8 cellular contexts compared by ENCODE assay signal in the genomic region with DNA sequence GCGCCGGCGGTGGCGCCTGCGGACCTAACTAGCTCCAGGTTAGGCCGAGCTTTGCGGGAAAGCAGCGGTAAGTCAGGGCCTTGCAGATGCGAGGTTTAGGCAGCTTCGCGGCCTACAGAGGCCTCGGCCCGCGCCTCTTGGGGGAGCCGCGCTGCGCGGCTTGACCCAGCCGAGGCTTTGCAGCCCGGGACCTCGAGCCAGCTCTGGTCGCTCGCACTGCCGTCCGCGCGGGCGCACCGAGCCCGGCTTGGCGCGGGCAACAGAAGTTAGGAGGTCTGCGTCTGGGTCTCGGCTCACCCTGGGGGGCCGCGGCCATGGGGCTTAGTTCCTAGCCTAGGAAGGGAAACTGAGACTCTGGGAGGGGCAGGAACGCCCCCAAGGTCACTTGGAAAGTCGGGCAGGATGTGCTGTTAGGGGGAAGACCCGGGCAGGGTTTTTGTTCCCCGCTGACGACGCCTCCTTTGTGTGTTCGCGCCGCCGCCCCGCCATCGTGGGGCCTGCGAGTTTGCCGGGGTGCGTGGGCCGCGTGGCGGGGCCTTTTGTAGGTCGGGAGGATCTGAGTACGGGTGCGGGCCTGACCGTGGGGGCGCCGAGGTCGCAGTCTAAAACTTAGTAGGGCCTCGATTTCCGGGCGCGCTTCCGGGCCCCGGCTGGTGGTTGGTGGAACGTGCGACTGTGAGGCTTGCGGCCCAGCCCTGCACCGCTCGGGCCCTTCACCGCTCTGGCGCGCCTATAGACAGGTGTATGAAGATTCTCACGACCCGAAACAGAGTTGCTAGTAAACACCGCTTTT. TPM values are rescaled to one million over a fixed set of nuclear protein-coding genes. Genes with fewer than 3 reads are reported as not detected.
A peak's percentile ranks its signal among the peaks of the same experiment; 100 is the strongest.
DNase-seq lines count a peak whose midpoint lies in the region; ATAC-seq and TF ChIP-seq lines count a peak whose summit lies in the region.

No MANE protein-coding gene starts in this region.

- H3K4me3 ChIP-seq in OCI-LY1 (ENCODE audit: low read depth, low read length, poor library complexity, severe bottlenecking) (peak overlapping the region; percentile 89), trophoblast cell (ENCODE audit: low read depth, low read length) (peak overlapping the region; percentile 90)

- no peaks in the 10 kb centered on the region for H3F3A ChIP-seq in OCI-LY1 (ENCODE audit: insufficient read depth, low read length)

- H3K27me3 ChIP-seq in OCI-LY1 (ENCODE audit: insufficient read depth, low read length) (no peaks in the 10 kb centered on the region), foreskin keratinocyte (no peaks in the 10 kb centered on the region), trophoblast cell (ENCODE audit: insufficient read depth, low read length) (no peaks in the 10 kb centered on the region)

- H3K79me2 ChIP-seq in OCI-LY1 (ENCODE audit: insufficient read depth, low read length) (peaks cover 50% of the 10 kb centered on the region), trophoblast cell (ENCODE audit: control insufficient read depth, insufficient read depth, low read length, poor library complexity) (peaks cover 28% of the 10 kb centered on the region)

- peak; percentile 38 for ATAC-seq in GM18505 (IDR thresholded peaks at IDR 0.05; ENCODE audit: unreplicated experiment)
- ATAC-seq in HG02943 (IDR thresholded peaks at IDR 0.05; ENCODE audit: low read depth, unreplicated experiment), result peak; percentile 47
- ATAC-seq in activated T-helper 17 cell treated with anti-CD3 and anti-CD28 coated beads, Interleukin-2, amount 50 U/mL, for 72 hours (replicated peaks), result peak; percentile 67
- peak; percentile 53 for ATAC-seq in foreskin keratinocyte

- H2AFZ ChIP-seq in OCI-LY1 (ENCODE audit: low read length) (no peak overlapping the region), trophoblast cell (ENCODE audit: insufficient read depth, low read length, poor library complexity) (peak overlapping the region; percentile 56)

- H4K8ac ChIP-seq in trophoblast cell (ENCODE audit: low read depth, low read length), result peak overlapping the region; percentile 88

- peak in 1 of 2 donors; percentile 24 for DNase-seq in foreskin keratinocyte
- peak; percentile 11 to 39 for DNase-seq in trophoblast cell
- no peak for DNase-seq in type B pancreatic cell (ENCODE audit: extremely low spot score, unreplicated experiment)

- peaks cover 14% of the 10 kb centered on the region for H3K79me1 ChIP-seq in trophoblast cell (ENCODE audit: low read length)

- no peaks in the 10 kb centered on the region for H3K9me3 ChIP-seq in OCI-LY1 (ENCODE audit: low read length)
- no peaks in the 10 kb centered on the region for H3K9me3 ChIP-seq in trophoblast cell (ENCODE audit: insufficient read depth, low read depth, low read length)

- H3K27ac ChIP-seq in 22Rv1 (peak overlapping the region; percentile 87), OCI-LY1 (ENCODE audit: low read depth, low read length, poor library complexity, severe bottlenecking) (peak overlapping the region; percentile 70), foreskin keratinocyte (peak overlapping the region; percentile 14), trophoblast cell (ENCODE audit: low read depth, low read length) (peak overlapping the region; percentile 60)

- peak overlapping the region; percentile 99 for H3K4me2 ChIP-seq in OCI-LY1 (ENCODE audit: low read length)
- H3K4me2 ChIP-seq in trophoblast cell (ENCODE audit: low read length), result peak overlapping the region; percentile 82

- H3K4me3 Mint-ChIP-seq in activated T-helper 17 cell treated with anti-CD3 and anti-CD28 coated beads, Interleukin-2, amount 50 U/mL, for 72 hours, result peak overlapping the region; percentile 98
- peak overlapping the region; percentile 96 for H3K4me3 Mint-ChIP-seq in type B pancreatic cell

- H3K27me3 Mint-ChIP-seq in activated T-helper 17 cell treated with anti-CD3 and anti-CD28 coated beads, Interleukin-2, amount 50 U/mL, for 72 hours, result no peaks in the 10 kb centered on the region
- no peaks in the 10 kb centered on the region for H3K27me3 Mint-ChIP-seq in type B pancreatic cell

- no peak overlapping the region for H2BK12ac ChIP-seq in trophoblast cell (ENCODE audit: low read length)

- H3K36me3 Mint-ChIP-seq in activated T-helper 17 cell treated with anti-CD3 and anti-CD28 coated beads, Interleukin-2, amount 50 U/mL, for 72 hours (ENCODE audit: low read depth), result peaks cover 60% of the 10 kb centered on the region
- H3K36me3 Mint-ChIP-seq in type B pancreatic cell, result peaks cover 29% of the 10 kb centered on the region

- H3K4me1 ChIP-seq in OCI-LY1 (ENCODE audit: insufficient read depth, low read length, severe bottlenecking), result peaks cover 14% of the 10 kb centered on the region
- no peaks in the 10 kb centered on the region for H3K4me1 ChIP-seq in foreskin keratinocyte
- H3K4me1 ChIP-seq in trophoblast cell (ENCODE audit: control insufficient read depth in 1 of 2, insufficient read depth in 2 of 2, low read length in 2 of 2), result peaks cover 5 to 10% of the 10 kb centered on the region in 2 experiments

- H2BK5ac ChIP-seq in trophoblast cell (ENCODE audit: low read depth, low read length, poor library complexity), result peak overlapping the region; percentile 82

- H2BK120ac ChIP-seq in trophoblast cell (ENCODE audit: insufficient read depth, low read length, poor library complexity), result peak overlapping the region; percentile 45

- H3K9me2 ChIP-seq in OCI-LY1 (ENCODE audit: low read depth, low read length), result no peaks in the 10 kb centered on the region

- H3K9me3 Mint-ChIP-seq in activated T-helper 17 cell treated with anti-CD3 and anti-CD28 coated beads, Interleukin-2, amount 50 U/mL, for 72 hours, result no peaks in the 10 kb centered on the region
- H3K9me3 Mint-ChIP-seq in type B pancreatic cell, result peaks cover 6% of the 10 kb centered on the region

- WGBS in trophoblast cell (ENCODE audit: extremely low coverage, insufficient coverage, insufficient read length), result no CpG with 5 or more reads among the region's 78 CpGs

- peak overlapping the region; percentile 84 for H4K91ac ChIP-seq in trophoblast cell (ENCODE audit: low read depth, low read length)

- peak overlapping the region; percentile 97 for H3K27ac Mint-ChIP-seq in activated T-helper 17 cell treated with anti-CD3 and anti-CD28 coated beads, Interleukin-2, amount 50 U/mL, for 72 hours
- H3K27ac Mint-ChIP-seq in type B pancreatic cell, result peak overlapping the region; percentile 95

- no peak for TF ChIP-seq POLR2A in GM18505 (IDR thresholded peaks at IDR 0.05; ENCODE audit: borderline replicate concordance, extremely low read depth, insufficient read depth, insufficient read length)

- peak overlapping the region; percentile 93 for H4K12ac ChIP-seq in trophoblast cell (ENCODE audit: low read depth, low read length)

- H4K20me1 ChIP-seq in OCI-LY1 (ENCODE audit: insufficient read depth, low read length), result no peaks in the 10 kb centered on the region

- H3K9ac ChIP-seq in OCI-LY1 (ENCODE audit: low read length), result peak overlapping the region; percentile 98
- peak overlapping the region; percentile 93 for H3K9ac ChIP-seq in trophoblast cell (ENCODE audit: low read length)

- H3K18ac ChIP-seq in trophoblast cell (ENCODE audit: low read length), result peak overlapping the region; percentile 65

- H3K4me1 Mint-ChIP-seq in activated T-helper 17 cell treated with anti-CD3 and anti-CD28 coated beads, Interleukin-2, amount 50 U/mL, for 72 hours, result peaks cover 12% of the 10 kb centered on the region
- H3K4me1 Mint-ChIP-seq in type B pancreatic cell (ENCODE audit: unreplicated experiment), result peaks cover 19% of the 10 kb centered on the region

- H3K4ac ChIP-seq in trophoblast cell (ENCODE audit: low read depth, low read length), result peak overlapping the region; percentile 99

- TF ChIP-seq CTCF in 22Rv1 (IDR thresholded peaks at IDR 0.05) (no peak), OCI-LY1 (IDR thresholded peaks at IDR 0.05; ENCODE audit: low read length) (no peak), foreskin keratinocyte (conservative IDR thresholded peaks at IDR 0.05) (no peak), type B pancreatic cell (conservative IDR thresholded peaks at IDR 0.05) (no peak)

- no peak overlapping the region for H3K23ac ChIP-seq in trophoblast cell (ENCODE audit: low read length)

- peak overlapping the region; percentile 85 for H3K14ac ChIP-seq in trophoblast cell (ENCODE audit: low read length)

- H3K36me3 ChIP-seq in OCI-LY1 (ENCODE audit: insufficient read depth, low read length) (peaks cover 43% of the 10 kb centered on the region), trophoblast cell (ENCODE audit: control insufficient read depth in 1 of 2, insufficient read depth in 2 of 2, low read length in 2 of 2) (peaks cover 14 to 16% of the 10 kb centered on the region in 2 experiments)

- peak overlapping the region; percentile 86 for H2AK5ac ChIP-seq in trophoblast cell (ENCODE audit: low read length)

RNA-seq across cellular contexts. Expression of a gene that starts 0.5 kb away (rescaled TPM):
- total RNA-seq in activated T-helper 17 cell treated with anti-CD3 and anti-CD28 coated beads, Interleukin-2, amount 50 U/mL, for 72 hours, result 10 to 100 TPM; 90.8 to 97.1 TPM
- total RNA-seq in foreskin keratinocyte (45.0 and 45.7 TPM in 2 replicates), type B pancreatic cell (ENCODE audit: low replicate concordance) (55.9 and 61.4 TPM in 2 replicates)
- polyA plus RNA-seq in foreskin keratinocyte, result 26.0 and 30.1 TPM in 2 replicates
- 42.2 and 43.1 TPM in 2 replicates for polyA plus RNA-seq in trophoblast cell (2013)

RNA-seq across cellular contexts. Expression of a gene that starts 50.6 kb away (rescaled TPM):
- under 1 TPM; 0.11 to 0.26 TPM for total RNA-seq in activated T-helper 17 cell treated with anti-CD3 and anti-CD28 coated beads, Interleukin-2, amount 50 U/mL, for 72 hours
- not detected in 2 replicates for total RNA-seq in foreskin keratinocyte
- not detected in 2 replicates for polyA plus RNA-seq in foreskin keratinocyte
- polyA plus RNA-seq in trophoblast cell (2013), result not detected in 2 replicates
- total RNA-seq in type B pancreatic cell (ENCODE audit: low replicate concordance), result 0.43 and 1.1 TPM in 2 replicates

RNA-seq across cellular contexts. Expression of a gene that starts 50.9 kb away (rescaled TPM):
- 10 to 100 TPM; 36.3 to 42.7 TPM for total RNA-seq in activated T-helper 17 cell treated with anti-CD3 and anti-CD28 coated beads, Interleukin-2, amount 50 U/mL, for 72 hours
- total RNA-seq in foreskin keratinocyte (0.51 and 0.95 TPM in 2 replicates), type B pancreatic cell (ENCODE audit: low replicate concordance) (3.6 and 7.0 TPM in 2 replicates)
- 0.73 and 1.0 TPM in 2 replicates for polyA plus RNA-seq in foreskin keratinocyte
- 0.03 and 0.10 TPM in 2 replicates for polyA plus RNA-seq in trophoblast cell (2013)

Comparison
In these comparisons a context has a peak if more than half of its experiments do, and no peak if none do; other contexts are left out.
1. H3K27ac ChIP-seq: peak in every context shown above with its lines; median percentile 87 in 22Rv1; 70 in OCI-LY1; 60 in trophoblast cell; 14 in foreskin keratinocyte.